Comparison of ENCODE assay signal across 25 cellular contexts in the genomic region with DNA sequence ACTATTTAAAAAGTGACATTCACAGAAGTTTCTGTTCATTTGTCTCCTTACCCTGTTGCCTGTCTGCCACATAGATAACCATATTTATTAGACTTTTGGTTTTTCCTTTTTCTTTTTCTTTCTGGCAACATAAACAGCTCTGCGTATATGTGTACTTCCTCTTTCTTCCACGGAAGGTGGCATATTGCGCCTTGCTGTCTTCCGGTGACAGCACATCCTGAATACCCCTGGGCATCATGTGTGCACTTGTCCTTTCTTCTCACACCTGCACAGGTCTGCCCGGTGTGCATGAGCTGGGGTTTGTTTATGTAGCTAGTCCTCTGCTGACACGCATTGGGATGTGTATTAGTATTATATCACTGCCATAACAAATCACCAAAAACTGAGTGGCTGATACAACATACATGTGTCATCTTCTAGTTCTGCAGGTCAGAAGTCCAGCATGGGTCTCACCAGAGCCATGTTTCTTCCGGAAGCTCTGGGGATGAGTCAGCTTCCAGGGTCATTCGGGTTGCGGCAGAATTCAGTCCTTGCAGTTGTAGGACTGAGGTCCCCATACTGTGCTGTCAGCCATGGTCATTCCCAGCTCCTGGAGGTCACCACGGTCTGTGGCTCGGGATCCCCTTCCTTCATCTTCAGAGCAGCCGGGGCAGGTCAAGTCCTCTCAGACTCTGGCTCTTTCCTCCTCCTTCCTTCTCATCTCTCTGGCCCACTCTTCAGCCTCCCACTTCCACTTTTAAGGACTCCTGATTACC.
DNase-seq lines count a peak whose midpoint lies in the region; ATAC-seq and TF ChIP-seq lines count a peak whose summit lies in the region.
"Had no signal": no experiment of that assay in that cellular context is flagged by ENCODE, and none has a peak within 500 bp of the region (broad histone marks: within the 10 kb centered on the region; RNA-seq: fewer than 3 reads in every experiment).

No MANE protein-coding gene starts in this region.

- ATAC-seq in activated naive CD8-positive, alpha-beta T cell treated with anti-CD3 and anti-CD28 coated beads, Interleukin-2, amount 10 ng/mL, durations not matched to agents 7 days and 5 days (ENCODE audit: low read depth) = no peak
- ATAC-seq in foreskin keratinocyte = no peak
- ATAC-seq in stimulated activated naive B cell treated with anti-CD40 and anti-IgM and Interleukin-4, amounts not matched to agents 10 μg/mL and 1 μg/mL and 100 μg/mL, for 72 hours (replicated peaks) = peak; percentile 83 to 87
- ATAC-seq in GM21360 (IDR thresholded peaks at IDR 0.05; ENCODE audit: unreplicated experiment) = no peak
- ATAC-seq in HG03175 (IDR thresholded peaks at IDR 0.05; ENCODE audit: unreplicated experiment) = no peak
- ATAC-seq: A549, PC-3 had no signal

- peaks cover 6% of the 10 kb centered on the region for H3K9me3 Mint-ChIP-seq in activated naive CD8-positive, alpha-beta T cell treated with anti-CD3 and anti-CD28 coated beads, Interleukin-2, amount 10 ng/mL, durations not matched to agents 7 days and 5 days
- peaks cover 2% of the 10 kb centered on the region for H3K9me3 Mint-ChIP-seq in activated naive CD8-positive, alpha-beta T cell treated with anti-CD3 and anti-CD28 coated beads for 36 hours
- peaks cover 9 to 17% of the 10 kb centered on the region in 2 donors for H3K9me3 Mint-ChIP-seq in stimulated activated naive B cell treated with anti-CD40 and anti-IgM and Interleukin-4, amounts not matched to agents 10 μg/mL and 1 μg/mL and 100 μg/mL, for 72 hours

- peak overlapping the region; percentile 54 for H3K27ac Mint-ChIP-seq in activated naive CD8-positive, alpha-beta T cell treated with anti-CD3 and anti-CD28 coated beads, Interleukin-2, amount 10 ng/mL, durations not matched to agents 7 days and 5 days
- H3K27ac Mint-ChIP-seq in activated naive CD8-positive, alpha-beta T cell treated with anti-CD3 and anti-CD28 coated beads for 36 hours = no peak overlapping the region
- peak overlapping the region; percentile 66 for H3K27ac Mint-ChIP-seq in stimulated activated naive B cell treated with anti-CD40 and anti-IgM and Interleukin-4, amounts not matched to agents 10 μg/mL and 1 μg/mL and 100 μg/mL, for 72 hours
- H3K27ac Mint-ChIP-seq: dendritic cell treated with granulocyte-macrophage colony-stimulating factor and Interleukin-4, amounts not matched to agents 40 ng/mL and 50 ng/mL, for 4 days; mesothelial cell of epicardium; natural killer cell treated with Interleukin-12 subunit alpha and Interleukin-12 subunit beta and Interleukin-15 and Interleukin-18, amount 100 ng/mL, for 72 hours had no signal

- peaks cover 5% of the 10 kb centered on the region for H3K4me1 Mint-ChIP-seq in activated naive CD8-positive, alpha-beta T cell treated with anti-CD3 and anti-CD28 coated beads, Interleukin-2, amount 10 ng/mL, durations not matched to agents 7 days and 5 days
- H3K4me1 Mint-ChIP-seq in activated naive CD8-positive, alpha-beta T cell treated with anti-CD3 and anti-CD28 coated beads for 36 hours = peaks cover 7% of the 10 kb centered on the region
- peaks cover 6 to 12% of the 10 kb centered on the region in 2 donors for H3K4me1 Mint-ChIP-seq in stimulated activated naive B cell treated with anti-CD40 and anti-IgM and Interleukin-4, amounts not matched to agents 10 μg/mL and 1 μg/mL and 100 μg/mL, for 72 hours
- H3K4me1 Mint-ChIP-seq: central memory CD8-positive, alpha-beta T cell; mesothelial cell of epicardium had no signal

- TF ChIP-seq CTCF in foreskin keratinocyte (conservative IDR thresholded peaks at IDR 0.05) = no peak

- POLR2A ChIA-PET in activated naive CD8-positive, alpha-beta T cell treated with anti-CD3 and anti-CD28 coated beads, Interleukin-2, amount 10 ng/mL, durations not matched to agents 7 days and 5 days (lab: Charles Lee) = no interaction called here

- DNase-seq in activated naive CD8-positive, alpha-beta T cell treated with anti-CD3 and anti-CD28 coated beads, Interleukin-2, amount 10 ng/mL, durations not matched to agents 7 days and 5 days = no peak
- no peak for DNase-seq in activated naive CD8-positive, alpha-beta T cell treated with anti-CD3 and anti-CD28 coated beads for 36 hours
- DNase-seq in NOMO-1 treated with DMSO at 0.1 percent for 48 hours (lab: John Stamatoyannopoulos, UW; ENCODE audit: unreplicated experiment) (peak; percentile 67), foreskin keratinocyte (peak; percentile 9 to 28), OCI-M1 (lab: John Stamatoyannopoulos, UW) (no peak)
- DNase-seq in stimulated activated naive B cell treated with anti-CD40 and anti-IgM and Interleukin-4, amounts not matched to agents 10 μg/mL and 1 μg/mL and 100 μg/mL, for 72 hours = no peak
- DNase-seq: activated CD4-positive, alpha-beta T cell treated with anti-CD3 and anti-CD28 coated beads, Interleukin-2, amount 50 U/mL, for 1 hour; BE2C; COR-L47; DMS79; H9; islet precursor cell; left ventricle myocardium inferior; NCI-H2081; PC-3; Right ventricle myocardium superior; T-helper 9 cell; transverse colon had no signal

- H3K27me3 ChIP-seq in foreskin keratinocyte = no peaks in the 10 kb centered on the region
- H3K27me3 ChIP-seq: BE2C, transverse colon had no signal

- H3K27ac ChIP-seq in foreskin keratinocyte = no peak overlapping the region
- H3K27ac ChIP-seq: A549, left ventricle myocardium inferior, transverse colon had no signal

- H3K36me3 Mint-ChIP-seq in activated naive CD8-positive, alpha-beta T cell treated with anti-CD3 and anti-CD28 coated beads, Interleukin-2, amount 10 ng/mL, durations not matched to agents 7 days and 5 days = peaks cover 3% of the 10 kb centered on the region
- peaks cover 1% of the 10 kb centered on the region for H3K36me3 Mint-ChIP-seq in activated naive CD8-positive, alpha-beta T cell treated with anti-CD3 and anti-CD28 coated beads for 36 hours
- H3K36me3 Mint-ChIP-seq in stimulated activated naive B cell treated with anti-CD40 and anti-IgM and Interleukin-4, amounts not matched to agents 10 μg/mL and 1 μg/mL and 100 μg/mL, for 72 hours = peaks cover 0 to 6% of the 10 kb centered on the region in 2 donors
- H3K36me3 Mint-ChIP-seq: natural killer cell treated with Interleukin-12 subunit alpha and Interleukin-12 subunit beta and Interleukin-15 and Interleukin-18, amount 100 ng/mL, for 72 hours had no signal

- H3K4me1 ChIP-seq in foreskin keratinocyte = no peaks in the 10 kb centered on the region
- H3K4me1 ChIP-seq: A549, BE2C, left ventricle myocardium inferior, transverse colon had no signal

- H3K27me3 Mint-ChIP-seq in activated naive CD8-positive, alpha-beta T cell treated with anti-CD3 and anti-CD28 coated beads, Interleukin-2, amount 10 ng/mL, durations not matched to agents 7 days and 5 days = no peaks in the 10 kb centered on the region
- no peaks in the 10 kb centered on the region for H3K27me3 Mint-ChIP-seq in activated naive CD8-positive, alpha-beta T cell treated with anti-CD3 and anti-CD28 coated beads for 36 hours
- no peaks in the 10 kb centered on the region for H3K27me3 Mint-ChIP-seq in stimulated activated naive B cell treated with anti-CD40 and anti-IgM and Interleukin-4, amounts not matched to agents 10 μg/mL and 1 μg/mL and 100 μg/mL, for 72 hours
- H3K27me3 Mint-ChIP-seq: dendritic cell treated with granulocyte-macrophage colony-stimulating factor and Interleukin-4, amounts not matched to agents 40 ng/mL and 50 ng/mL, for 4 days had no signal

- H3K4me3 Mint-ChIP-seq in activated naive CD8-positive, alpha-beta T cell treated with anti-CD3 and anti-CD28 coated beads, Interleukin-2, amount 10 ng/mL, durations not matched to agents 7 days and 5 days = peak overlapping the region; percentile 3
- H3K4me3 Mint-ChIP-seq in activated naive CD8-positive, alpha-beta T cell treated with anti-CD3 and anti-CD28 coated beads for 36 hours = no peak overlapping the region
- H3K4me3 Mint-ChIP-seq in stimulated activated naive B cell treated with anti-CD40 and anti-IgM and Interleukin-4, amounts not matched to agents 10 μg/mL and 1 μg/mL and 100 μg/mL, for 72 hours = peak overlapping the region in 1 of 2 donors; percentile 5
- H3K4me3 Mint-ChIP-seq: central memory CD8-positive, alpha-beta T cell; dendritic cell treated with granulocyte-macrophage colony-stimulating factor and Interleukin-4, amounts not matched to agents 40 ng/mL and 50 ng/mL, for 4 days; H9; mesothelial cell of epicardium; natural killer cell treated with Interleukin-12 subunit alpha and Interleukin-12 subunit beta and Interleukin-15 and Interleukin-18, amount 100 ng/mL, for 72 hours had no signal

Comparison
In these comparisons a context has a peak if more than half of its experiments do, and no peak if none do; other contexts are left out.
1. ATAC-seq: peak in stimulated activated naive B cell treated with anti-CD40 and anti-IgM and Interleukin-4, amounts not matched to agents 10 μg/mL and 1 μg/mL and 100 μg/mL, for 72 hours (2 of 2); none in activated naive CD8-positive, alpha-beta T cell treated with anti-CD3 and anti-CD28 coated beads, Interleukin-2, amount 10 ng/mL, durations not matched to agents 7 days and 5 days (single experiment), foreskin keratinocyte (single experiment), GM21360 (single experiment) and HG03175 (single experiment).
2. DNase-seq: peak in NOMO-1 treated with DMSO at 0.1 percent for 48 hours (single experiment) and foreskin keratinocyte (2 of 2); none in activated naive CD8-positive, alpha-beta T cell treated with anti-CD3 and anti-CD28 coated beads, Interleukin-2, amount 10 ng/mL, durations not matched to agents 7 days and 5 days (single experiment), activated naive CD8-positive, alpha-beta T cell treated with anti-CD3 and anti-CD28 coated beads for 36 hours (single experiment), stimulated activated naive B cell treated with anti-CD40 and anti-IgM and Interleukin-4, amounts not matched to agents 10 μg/mL and 1 μg/mL and 100 μg/mL, for 72 hours (single experiment) and OCI-M1 (single experiment).